7 cellular contexts compared by ENCODE assay signal in genomic region chr17:31320791-31321190, GRCh38. TPM values are rescaled to one million over a fixed set of nuclear protein-coding genes. Genes with fewer than 3 reads are reported as not detected.
DNase-seq lines count a peak whose midpoint lies in the region; FAIRE-seq and TF ChIP-seq lines count a peak whose summit lies in the region.

No MANE protein-coding gene starts in this region.

- no peak overlapping the region for H3K23ac ChIP-seq in H9 (ENCODE audit: insufficient read length, low read depth, low read length)

- TF ChIP-seq CTCF in Peyer's patch (IDR thresholded peaks at IDR 0.05) = no peak
- no peak for TF ChIP-seq CTCF in H9 (conservative IDR thresholded peaks at IDR 0.05)

- no peak overlapping the region for H4K5ac ChIP-seq in H9 (ENCODE audit: insufficient read length, low read depth, low read length)

- H3T11ph ChIP-seq in H9 (ENCODE audit: low read length) = no peak overlapping the region

- no peaks in the 10 kb centered on the region for H3K79me1 ChIP-seq in H9 (ENCODE audit: insufficient read depth, low read depth, low read length, poor library complexity, severe bottlenecking)

- H3K27ac ChIP-seq in Peyer's patch (peak overlapping the region; percentile 57 to 80 (median 76)), small intestine (ENCODE audit: low read depth in 1 of 2, low read length in 1 of 2) (peak overlapping the region in 1 of 2 donors; percentile 87), H9 (ENCODE audit: insufficient read length, low read depth, low read length) (no peak overlapping the region)
- peak overlapping the region; percentile 89 for H3K27ac ChIP-seq in effector memory CD4-positive, alpha-beta T cell (ENCODE audit: insufficient read depth, low read length, poor library complexity, severe bottlenecking)

- no peaks in the 10 kb centered on the region for H4K20me1 ChIP-seq in H9 (ENCODE audit: control insufficient read depth, insufficient read depth, insufficient read length)

- no peak overlapping the region for H2BK5ac ChIP-seq in H9 (ENCODE audit: insufficient read length, low read length)

- H3K4me3 ChIP-seq in Peyer's patch (peak overlapping the region; percentile 31 to 36 (median 34)), small intestine (ENCODE audit: low read depth in 1 of 2, low read length in 2 of 2) (peak overlapping the region; percentile 23 to 27)
- peak overlapping the region; percentile 72 for H3K4me3 ChIP-seq in effector memory CD4-positive, alpha-beta T cell (ENCODE audit: insufficient read depth, low read depth, low read length, poor library complexity, severe bottlenecking)

- H3K4me3 Mint-ChIP-seq in H9 = no peak overlapping the region

- no peak overlapping the region for H2BK12ac ChIP-seq in H9 (ENCODE audit: insufficient read length, low read depth, low read length)

- H2BK15ac ChIP-seq in H9 (ENCODE audit: low read depth, low read length) = no peak overlapping the region

- no peak overlapping the region for H3K18ac ChIP-seq in H9 (ENCODE audit: insufficient read length, low read depth, low read length)

- H3K9me3 Mint-ChIP-seq in H9 = no peaks in the 10 kb centered on the region

- H3K27ac Mint-ChIP-seq in H9 = no peak overlapping the region

- no peak overlapping the region for H2BK120ac ChIP-seq in H9 (ENCODE audit: low read depth, low read length, poor library complexity, severe bottlenecking)

- H3K4me1 ChIP-seq in Peyer's patch (peaks cover 0 to 5% (median 0%) of the 10 kb centered on the region in 4 donors), small intestine (ENCODE audit: control insufficient read depth in 2 of 2, insufficient read depth in 1 of 2, low read depth in 1 of 2, low read length in 1 of 2) (no peaks in the 10 kb centered on the region), H9 (ENCODE audit: insufficient read depth, low read length) (no peaks in the 10 kb centered on the region)
- H3K4me1 ChIP-seq in effector memory CD4-positive, alpha-beta T cell (ENCODE audit: control insufficient read depth, insufficient read depth, low read length, poor library complexity, severe bottlenecking) = peaks cover 21% of the 10 kb centered on the region

- H4K8ac ChIP-seq in H9 (replicated peaks; ENCODE audit: insufficient read length, low read depth, low read length) = no peak overlapping the region

- H3K27me3 Mint-ChIP-seq in H9 (ENCODE audit: low read depth) = no peaks in the 10 kb centered on the region

- H3K36me3 Mint-ChIP-seq in H9 (ENCODE audit: insufficient read depth in 1 of 3, low read depth in 3 of 3) = peaks cover 0 to 1% (median 0%) of the 10 kb centered on the region in 3 experiments; a peak in 2 of 7 replicates

- H4K91ac ChIP-seq in H9 (ENCODE audit: insufficient read length, low read depth, low read length) = no peak overlapping the region

- 48 to 89% (median 50%) methylated on average over 1 of the region's 1 CpG for WGBS in small intestine, 3 donors
- WGBS in H9 (ENCODE audit: extremely low coverage, insufficient read length, low lambda C conversion rate) = no CpG with 5 or more reads among the region's 1 CpG

- no peaks in the 10 kb centered on the region for H3K9me3 ChIP-seq in Peyer's patch
- no peaks in the 10 kb centered on the region for H3K9me3 ChIP-seq in effector memory CD4-positive, alpha-beta T cell (ENCODE audit: control insufficient read depth, low read length)
- no peaks in the 10 kb centered on the region for H3K9me3 ChIP-seq in small intestine (ENCODE audit: control insufficient read depth, low read depth)
- no peaks in the 10 kb centered on the region for H3K9me3 ChIP-seq in H9 (ENCODE audit: control insufficient read depth, low read depth, low read length)

- H2AK5ac ChIP-seq in H9 (ENCODE audit: insufficient read length, low read length) = no peak overlapping the region

- no peak overlapping the region for H3K14ac ChIP-seq in H9 (ENCODE audit: insufficient read depth, low read length)

- no peak overlapping the region for H3K9ac ChIP-seq in H9 (ENCODE audit: extremely low read depth, insufficient read length, low read length)

- H3K79me2 ChIP-seq in H9 (ENCODE audit: insufficient read depth, low read length) = no peaks in the 10 kb centered on the region

- no peaks in the 10 kb centered on the region for H3K23me2 ChIP-seq in H9 (ENCODE audit: insufficient read length, low read depth, low read length, poor library complexity, severe bottlenecking)

- no peak overlapping the region for H3K56ac ChIP-seq in H9 (ENCODE audit: insufficient read length, low read depth, low read length)

- H3K27me3 ChIP-seq in Peyer's patch = no peaks in the 10 kb centered on the region
- H3K27me3 ChIP-seq in effector memory CD4-positive, alpha-beta T cell (replicated peaks; ENCODE audit: control insufficient read depth, insufficient read depth, low read length, poor library complexity, severe bottlenecking) = no peaks in the 10 kb centered on the region
- no peaks in the 10 kb centered on the region for H3K27me3 ChIP-seq in small intestine (ENCODE audit: control insufficient read depth in 2 of 2, insufficient read depth in 2 of 2, low read length in 2 of 2)
- H3K27me3 ChIP-seq in H9 (ENCODE audit: insufficient read depth, low read length) = no peaks in the 10 kb centered on the region

- H2AFZ ChIP-seq in H9 (ENCODE audit: low read length) = no peak overlapping the region

- H3K4me2 ChIP-seq in H9 (ENCODE audit: insufficient read depth, insufficient read length, low read length) = no peak overlapping the region

- TF ChIP-seq POLR2A in Peyer's patch (IDR thresholded peaks at IDR 0.05) = no peak

- no peak overlapping the region for H3K4ac ChIP-seq in H9 (ENCODE audit: low read depth, low read length)

- H3K36me3 ChIP-seq in Peyer's patch (peaks cover 0 to 2% (median 0%) of the 10 kb centered on the region in 3 donors), small intestine (ENCODE audit: control insufficient read depth in 2 of 2, insufficient read depth in 2 of 2, low read length in 2 of 2) (peaks cover under 1 to 1% of the 10 kb centered on the region in 2 donors)
- H3K36me3 ChIP-seq in effector memory CD4-positive, alpha-beta T cell (ENCODE audit: control insufficient read depth, insufficient read depth, low read length) = peaks cover 3% of the 10 kb centered on the region

- peaks cover 5 to 8% of the 10 kb centered on the region in 2 experiments for H3K4me1 Mint-ChIP-seq in H9

- no peak for FAIRE-seq in small intestine (lab: Jason Lieb, UNC)

- peak; percentile 33 for DNase-seq in H4 (ENCODE audit: low spot score)
- no peak for DNase-seq in Peyer's patch
- DNase-seq in effector memory CD4-positive, alpha-beta T cell = no peak
- no peak for DNase-seq in small intestine
- no peak for DNase-seq in H9
- DNase-seq in DMS153 treated with DMSO at 0.1 percent for 48 hours (lab: John Stamatoyannopoulos, UW; ENCODE audit: unreplicated experiment) = no peak
- DNase-seq in SK-N-DZ (ENCODE audit: low spot score) = no peak

- no peak overlapping the region for H2BK20ac ChIP-seq in H9 (ENCODE audit: low read depth, low read length, poor library complexity, severe bottlenecking)

RNA-seq across cellular contexts. Expression of gene EVI2A, which starts 0.6 kb away (rescaled TPM):
- 4.8 and 7.7 TPM in 2 replicates for total RNA-seq in H4 (2014; rRNA removed; shearing (Covaris generic))
- total RNA-seq in Peyer's patch = 10 to 100 TPM in 1 of 4 donors, 1 to 10 TPM in 2, not detected in 1; 1.4 to 12.4 (median 5.8) TPM
- polyA plus RNA-seq in small intestine = 1 to 10 TPM; 1.3 to 9.5 (median 8.1) TPM
- total RNA-seq in H9 (2021) = not detected in 2 replicates
- not detected in 2 replicates for polyA plus RNA-seq in SK-N-DZ (2014; cell fraction: cytosol; rRNA removed)
- polyA plus RNA-seq in SK-N-DZ (2014; cell fraction: nucleus; rRNA removed) = 0.18 TPM in 1 of 2 replicates, not detected in the other

RNA-seq across cellular contexts. Expression of gene EVI2B, which starts 6.9 kb away (rescaled TPM):
- total RNA-seq in H4 (2014; rRNA removed; shearing (Covaris generic)) = 0.23 and 0.39 TPM in 2 replicates
- total RNA-seq in Peyer's patch (10 to 100 TPM in 2 of 4 donors, 1 to 10 TPM in 2; 5.6 to 70.1 (median 8.7) TPM), H9 (2021) (not detected in 2 replicates)
- polyA plus RNA-seq in small intestine = 10 to 100 TPM in 1 of 3 donors, 1 to 10 TPM in 2; 1.1 to 20.5 (median 6.7) TPM
- not detected in 2 replicates for polyA plus RNA-seq in SK-N-DZ (2014; cell fraction: cytosol; rRNA removed)
- polyA plus RNA-seq in SK-N-DZ (2014; cell fraction: nucleus; rRNA removed) = not detected in 2 replicates

RNA-seq across cellular contexts. Expression of gene OMG, which starts 23.8 kb away (rescaled TPM):
- not detected in 2 replicates for total RNA-seq in H4 (2014; rRNA removed; shearing (Covaris generic))
- total RNA-seq in Peyer's patch (not detected), H9 (2021) (not detected in 2 replicates)
- 1 to 10 TPM in 2 of 3 donors, not detected in 1; 1.3 to 5.9 TPM for polyA plus RNA-seq in small intestine
- not detected in 2 replicates for polyA plus RNA-seq in SK-N-DZ (2014; cell fraction: cytosol; rRNA removed)
- not detected in 2 replicates for polyA plus RNA-seq in SK-N-DZ (2014; cell fraction: nucleus; rRNA removed)
